In genomic region chr19:41397086-41398041, GRCh38 we compare ENCODE assay signal across 1 cellular context.
TF ChIP-seq lines count a peak whose summit lies in the region.

BCKDHA (plus strand) TSS chr19:41397818; CDS start chr19:41397828, 10 bp downstream.
EXOSC5 (minus strand) TSS chr19:41397359; CDS start chr19:41397328, 31 bp downstream.

TF ChIP-seq in HepG2, 621 proteins besides CTCF, POLR2A, EP300 and RAD21 (continued from another document and continues in another):
- TF ChIP-seq IRF9 (CRISPR knock-in tag; IDR thresholded peaks at IDR 0.05; ENCODE audit: borderline replicate concordance) (peak; percentile 81; the same call in 1 of the 2 replicates), RORA (CRISPR knock-in tag; IDR thresholded peaks at IDR 0.05) (no peak), FOXO1 (CRISPR knock-in tag; IDR thresholded peaks at IDR 0.05) (peak; percentile 67), HOXD1 (CRISPR knock-in tag; IDR thresholded peaks at IDR 0.05) (0 out of 2 replicates have a peak, but pooled peaks have one; percentile 49), PRPF4 (IDR thresholded peaks at IDR 0.05; ENCODE audit: low read depth, low read length, poor library complexity, severe bottlenecking) (no peak), ZNF343 (CRISPR knock-in tag; IDR thresholded peaks at IDR 0.05) (0 out of 2 replicates have a peak, but pooled peaks have one; percentile 28), ZNF12 (CRISPR knock-in tag; IDR thresholded peaks at IDR 0.05) (no peak), JUND (CRISPR knock-in tag; IDR thresholded peaks at IDR 0.05) (peak; percentile 55; the same call in 1 of the 2 replicates), SALL1 (CRISPR knock-in tag; IDR thresholded peaks at IDR 0.05) (peak; percentile 80), MIER3 (CRISPR knock-in tag; IDR thresholded peaks at IDR 0.05; ENCODE audit: borderline replicate concordance) (peak; percentile 89), ZNF34 (CRISPR knock-in tag; IDR thresholded peaks at IDR 0.05; ENCODE audit: borderline replicate concordance) (no peak), XRCC5 (optimal IDR thresholded peaks at IDR 0.05; ENCODE audit: low read length) (peak; percentile 65), CHD2 (IDR thresholded peaks at IDR 0.05; ENCODE audit: low read depth, low read length) (no peak), DR1 (CRISPR knock-in tag; IDR thresholded peaks at IDR 0.05) (no peak), ARID3A (IDR thresholded peaks at IDR 0.05; ENCODE audit: low read depth, low read length) (no peak), ISX (CRISPR knock-in tag; conservative IDR thresholded peaks at IDR 0.05) (peak; percentile 55; the same call in 1 of the 2 replicates), GPBP1L1 (CRISPR knock-in tag; IDR thresholded peaks at IDR 0.05) (no peak), CHCHD3 (CRISPR knock-in tag; IDR thresholded peaks at IDR 0.05) (no peak), BRD4 (CRISPR knock-in tag; IDR thresholded peaks at IDR 0.05) (0 out of 2 replicates have a peak, but pooled peaks have one; percentile 56), MEF2D (CRISPR knock-in tag; IDR thresholded peaks at IDR 0.05) (peak; percentile 23; the same call in 1 of the 2 replicates), DZIP1 (CRISPR knock-in tag; IDR thresholded peaks at IDR 0.05) (0 out of 2 replicates have a peak, but pooled peaks have one; percentile 77), HNF1B (CRISPR knock-in tag; IDR thresholded peaks at IDR 0.05) (peak; percentile 88), HNRNPL (IDR thresholded peaks at IDR 0.05; ENCODE audit: low read depth, low read length) (no peak), ZNF235 (CRISPR knock-in tag; IDR thresholded peaks at IDR 0.05; ENCODE audit: borderline replicate concordance) (no peak), ZNF570 (CRISPR knock-in tag; IDR thresholded peaks at IDR 0.05; ENCODE audit: borderline replicate concordance) (no peak), ELF3 (CRISPR knock-in tag; IDR thresholded peaks at IDR 0.05) (peak; percentile 92), SMC3 (IDR thresholded peaks at IDR 0.05; ENCODE audit: low read length) (no peak), MYPOP (CRISPR knock-in tag; IDR thresholded peaks at IDR 0.05) (peak; percentile 77), WIZ (CRISPR knock-in tag; IDR thresholded peaks at IDR 0.05) (no peak), SOX13 (IDR thresholded peaks at IDR 0.05) (no peak), SOX13 (CRISPR knock-in tag; conservative IDR thresholded peaks at IDR 0.05 in 1 of 2, IDR thresholded peaks at IDR 0.05 in 1 of 2) (peak in 1 of 2 experiments; percentile 25; a peak in 2 of 4 replicates), HDAC1 (CRISPR knock-in tag; IDR thresholded peaks at IDR 0.05) (peak; percentile 99), NPAS2 (CRISPR knock-in tag; IDR thresholded peaks at IDR 0.05; ENCODE audit: borderline replicate concordance) (no peak), FIP1L1 (IDR thresholded peaks at IDR 0.05; ENCODE audit: borderline replicate concordance, insufficient read depth, low read depth, low read length) (no peak)
- TF ChIP-seq, protein P1, sequence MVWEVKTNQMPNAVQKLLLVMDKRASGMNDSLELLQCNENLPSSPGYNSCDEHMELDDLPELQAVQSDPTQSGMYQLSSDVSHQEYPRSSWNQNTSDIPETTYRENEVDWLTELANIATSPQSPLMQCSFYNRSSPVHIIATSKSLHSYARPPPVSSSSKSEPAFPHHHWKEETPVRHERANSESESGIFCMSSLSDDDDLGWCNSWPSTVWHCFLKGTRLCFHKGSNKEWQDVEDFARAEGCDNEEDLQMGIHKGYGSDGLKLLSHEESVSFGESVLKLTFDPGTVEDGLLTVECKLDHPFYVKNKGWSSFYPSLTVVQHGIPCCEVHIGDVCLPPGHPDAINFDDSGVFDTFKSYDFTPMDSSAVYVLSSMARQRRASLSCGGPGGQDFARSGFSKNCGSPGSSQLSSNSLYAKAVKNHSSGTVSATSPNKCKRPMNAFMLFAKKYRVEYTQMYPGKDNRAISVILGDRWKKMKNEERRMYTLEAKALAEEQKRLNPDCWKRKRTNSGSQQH (CRISPR knock-in tag; IDR thresholded peaks at IDR 0.05; ENCODE audit: low read depth) = peak; percentile 86
- TF ChIP-seq, protein P2, sequence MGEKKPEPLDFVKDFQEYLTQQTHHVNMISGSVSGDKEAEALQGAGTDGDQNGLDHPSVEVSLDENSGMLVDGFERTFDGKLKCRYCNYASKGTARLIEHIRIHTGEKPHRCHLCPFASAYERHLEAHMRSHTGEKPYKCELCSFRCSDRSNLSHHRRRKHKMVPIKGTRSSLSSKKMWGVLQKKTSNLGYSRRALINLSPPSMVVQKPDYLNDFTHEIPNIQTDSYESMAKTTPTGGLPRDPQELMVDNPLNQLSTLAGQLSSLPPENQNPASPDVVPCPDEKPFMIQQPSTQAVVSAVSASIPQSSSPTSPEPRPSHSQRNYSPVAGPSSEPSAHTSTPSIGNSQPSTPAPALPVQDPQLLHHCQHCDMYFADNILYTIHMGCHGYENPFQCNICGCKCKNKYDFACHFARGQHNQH (CRISPR knock-in tag; IDR thresholded peaks at IDR 0.05) = peak; percentile 77; the same call in 1 of the 2 replicates
- TF ChIP-seq, protein P3, sequence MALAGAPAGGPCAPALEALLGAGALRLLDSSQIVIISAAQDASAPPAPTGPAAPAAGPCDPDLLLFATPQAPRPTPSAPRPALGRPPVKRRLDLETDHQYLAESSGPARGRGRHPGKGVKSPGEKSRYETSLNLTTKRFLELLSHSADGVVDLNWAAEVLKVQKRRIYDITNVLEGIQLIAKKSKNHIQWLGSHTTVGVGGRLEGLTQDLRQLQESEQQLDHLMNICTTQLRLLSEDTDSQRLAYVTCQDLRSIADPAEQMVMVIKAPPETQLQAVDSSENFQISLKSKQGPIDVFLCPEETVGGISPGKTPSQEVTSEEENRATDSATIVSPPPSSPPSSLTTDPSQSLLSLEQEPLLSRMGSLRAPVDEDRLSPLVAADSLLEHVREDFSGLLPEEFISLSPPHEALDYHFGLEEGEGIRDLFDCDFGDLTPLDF (CRISPR knock-in tag; IDR thresholded peaks at IDR 0.05) = peak; percentile 84
- TF ChIP-seq, protein P4, sequence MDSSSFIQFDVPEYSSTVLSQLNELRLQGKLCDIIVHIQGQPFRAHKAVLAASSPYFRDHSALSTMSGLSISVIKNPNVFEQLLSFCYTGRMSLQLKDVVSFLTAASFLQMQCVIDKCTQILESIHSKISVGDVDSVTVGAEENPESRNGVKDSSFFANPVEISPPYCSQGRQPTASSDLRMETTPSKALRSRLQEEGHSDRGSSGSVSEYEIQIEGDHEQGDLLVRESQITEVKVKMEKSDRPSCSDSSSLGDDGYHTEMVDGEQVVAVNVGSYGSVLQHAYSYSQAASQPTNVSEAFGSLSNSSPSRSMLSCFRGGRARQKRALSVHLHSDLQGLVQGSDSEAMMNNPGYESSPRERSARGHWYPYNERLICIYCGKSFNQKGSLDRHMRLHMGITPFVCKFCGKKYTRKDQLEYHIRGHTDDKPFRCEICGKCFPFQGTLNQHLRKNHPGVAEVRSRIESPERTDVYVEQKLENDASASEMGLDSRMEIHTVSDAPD (CRISPR knock-in tag; IDR thresholded peaks at IDR 0.05) = no peak
- TF ChIP-seq, protein P5, sequence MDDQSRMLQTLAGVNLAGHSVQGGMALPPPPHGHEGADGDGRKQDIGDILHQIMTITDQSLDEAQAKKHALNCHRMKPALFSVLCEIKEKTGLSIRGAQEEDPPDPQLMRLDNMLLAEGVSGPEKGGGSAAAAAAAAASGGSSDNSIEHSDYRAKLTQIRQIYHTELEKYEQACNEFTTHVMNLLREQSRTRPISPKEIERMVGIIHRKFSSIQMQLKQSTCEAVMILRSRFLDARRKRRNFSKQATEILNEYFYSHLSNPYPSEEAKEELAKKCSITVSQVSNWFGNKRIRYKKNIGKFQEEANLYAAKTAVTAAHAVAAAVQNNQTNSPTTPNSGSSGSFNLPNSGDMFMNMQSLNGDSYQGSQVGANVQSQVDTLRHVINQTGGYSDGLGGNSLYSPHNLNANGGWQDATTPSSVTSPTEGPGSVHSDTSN (CRISPR knock-in tag; IDR thresholded peaks at IDR 0.05; ENCODE audit: borderline replicate concordance) = peak; percentile 69; the same call in 1 of the 2 replicates
- TF ChIP-seq, protein P6, sequence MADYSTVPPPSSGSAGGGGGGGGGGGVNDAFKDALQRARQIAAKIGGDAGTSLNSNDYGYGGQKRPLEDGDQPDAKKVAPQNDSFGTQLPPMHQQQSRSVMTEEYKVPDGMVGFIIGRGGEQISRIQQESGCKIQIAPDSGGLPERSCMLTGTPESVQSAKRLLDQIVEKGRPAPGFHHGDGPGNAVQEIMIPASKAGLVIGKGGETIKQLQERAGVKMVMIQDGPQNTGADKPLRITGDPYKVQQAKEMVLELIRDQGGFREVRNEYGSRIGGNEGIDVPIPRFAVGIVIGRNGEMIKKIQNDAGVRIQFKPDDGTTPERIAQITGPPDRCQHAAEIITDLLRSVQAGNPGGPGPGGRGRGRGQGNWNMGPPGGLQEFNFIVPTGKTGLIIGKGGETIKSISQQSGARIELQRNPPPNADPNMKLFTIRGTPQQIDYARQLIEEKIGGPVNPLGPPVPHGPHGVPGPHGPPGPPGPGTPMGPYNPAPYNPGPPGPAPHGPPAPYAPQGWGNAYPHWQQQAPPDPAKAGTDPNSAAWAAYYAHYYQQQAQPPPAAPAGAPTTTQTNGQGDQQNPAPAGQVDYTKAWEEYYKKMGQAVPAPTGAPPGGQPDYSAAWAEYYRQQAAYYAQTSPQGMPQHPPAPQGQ (CRISPR knock-in tag; IDR thresholded peaks at IDR 0.05; ENCODE audit: borderline replicate concordance) = no peak
